In genomic region chr17:64025732-64026294, GRCh38 we compare ENCODE assay signal across 8 cellular contexts. TPM values are rescaled to one million over a fixed set of nuclear protein-coding genes. Genes with fewer than 3 reads are reported as not detected.
DNase-seq lines count a peak whose midpoint lies in the region; ATAC-seq and TF ChIP-seq lines count a peak whose summit lies in the region.

No MANE protein-coding gene starts in this region.

- peak; percentile 86 for DNase-seq in BE2C
- DNase-seq in KBM-7: peak; percentile 93
- DNase-seq in PC-9: peak; percentile 57 to 77
- DNase-seq in activated T-cell treated with anti-CD3 and anti-CD28 coated beads for 4 hours: peak; percentile 83
- DNase-seq in fibroblast of lung (ENCODE audit: low read depth in 2 of 2): peak; percentile 55 to 67
- DNase-seq in neural crest cell (ENCODE audit: low read depth, low spot score): peak; percentile 68

- POLR2A ChIA-PET in PC-9 (lab: Charles Lee; ENCODE audit: unreplicated experiment): no interaction called here

- H3K36me3 ChIP-seq in BE2C: no peaks in the 10 kb centered on the region
- no peaks in the 10 kb centered on the region for H3K36me3 ChIP-seq in PC-9 (ENCODE audit: low read depth)
- H3K36me3 ChIP-seq in fibroblast of lung (ENCODE audit: control insufficient read depth, insufficient read depth, low read length): no peaks in the 10 kb centered on the region

- H3K79me2 ChIP-seq in PC-9 (ENCODE audit: low read depth) (no peaks in the 10 kb centered on the region), fibroblast of lung (ENCODE audit: control insufficient read depth, insufficient read depth, low read length) (no peaks in the 10 kb centered on the region)

- H3K4me3 ChIP-seq in BE2C (ENCODE audit: low read depth, low read length) (peak overlapping the region; percentile 42), PC-9 (peak overlapping the region; percentile 16; the same call in 1 of the 2 replicates), fibroblast of lung (replicated peaks in 1 of 4; ENCODE audit: control extremely low read depth in 1 of 4, insufficient read depth in 1 of 4, low read depth in 3 of 4, low read length in 4 of 4) (no peak overlapping the region)

- H3K4me3 Mint-ChIP-seq in neural crest cell: no peak overlapping the region
- peak overlapping the region; percentile 73 for H3K4me3 Mint-ChIP-seq in stimulated activated naive CD8-positive, alpha-beta T cell treated with anti-CD3 and anti-CD28 coated beads, Interleukin-15, Interleukin-2, amounts not matched to agents 100 ng/mL and 50 ng/mL, for 24 hours

- no peaks in the 10 kb centered on the region for H3K9me3 Mint-ChIP-seq in neural crest cell
- H3K9me3 Mint-ChIP-seq in stimulated activated naive CD8-positive, alpha-beta T cell treated with anti-CD3 and anti-CD28 coated beads, Interleukin-15, Interleukin-2, amounts not matched to agents 100 ng/mL and 50 ng/mL, for 24 hours: no peaks in the 10 kb centered on the region

- H3K9me2 ChIP-seq in PC-9 (ENCODE audit: insufficient read depth): no peaks in the 10 kb centered on the region

- peaks cover 6% of the 10 kb centered on the region; the same call in 1 of the 2 replicates for H3F3A ChIP-seq in PC-9 (ENCODE audit: insufficient read depth, low read depth)

- H3K27ac ChIP-seq in PC-9: no peak overlapping the region
- H3K27ac ChIP-seq in fibroblast of lung (ENCODE audit: insufficient read depth, low read length): no peak overlapping the region

- H3K9ac ChIP-seq in fibroblast of lung (ENCODE audit: insufficient read depth, low read length): no peak overlapping the region

- CTCF ChIA-PET in PC-9 (lab: Charles Lee): interaction anchor here (0.6 to 3.2 kb wide), 9 partner anchors 20 to 396 kb away, joined by 3 to 15 read pairs (median 4); no protein-coding TSS in a partner anchor

- H3K4me1 Mint-ChIP-seq in neural crest cell: peaks cover 4% of the 10 kb centered on the region
- peaks cover 67% of the 10 kb centered on the region for H3K4me1 Mint-ChIP-seq in stimulated activated naive CD8-positive, alpha-beta T cell treated with anti-CD3 and anti-CD28 coated beads, Interleukin-15, Interleukin-2, amounts not matched to agents 100 ng/mL and 50 ng/mL, for 24 hours (ENCODE audit: low read depth)

- intact Hi-C loops in PC-9 (cut with micrococcal nuclease; ENCODE audit: unreplicated experiment): loop anchor here (1.0 kb wide), 2 partner anchors 75 to 107 kb away; no protein-coding TSS in a partner anchor

- H3K36me3 Mint-ChIP-seq in neural crest cell (ENCODE audit: low read depth): no peaks in the 10 kb centered on the region
- no peaks in the 10 kb centered on the region for H3K36me3 Mint-ChIP-seq in stimulated activated naive CD8-positive, alpha-beta T cell treated with anti-CD3 and anti-CD28 coated beads, Interleukin-15, Interleukin-2, amounts not matched to agents 100 ng/mL and 50 ng/mL, for 24 hours (ENCODE audit: low read depth)

- TF ChIP-seq CTCF in BE2C (IDR thresholded peaks at IDR 0.05; ENCODE audit: low read depth, low read length) (peak; percentile 98), PC-9 (conservative IDR thresholded peaks at IDR 0.05) (peak; percentile 96), fibroblast of lung (conservative IDR thresholded peaks at IDR 0.05 in 1 of 2, IDR thresholded peaks at IDR 0.05 in 1 of 2; ENCODE audit: low read depth in 1 of 2, low read length in 2 of 2) (peak; percentile 91 to 94), neural crest cell (conservative IDR thresholded peaks at IDR 0.05) (peak; percentile 96)

- no peaks in the 10 kb centered on the region for H3K4me1 ChIP-seq in BE2C
- 0 out of 2 replicates have a peak, but pooled peaks cover 4% of the 10 kb centered on the region for H3K4me1 ChIP-seq in PC-9 (replicated peaks; ENCODE audit: insufficient read depth)
- no peaks in the 10 kb centered on the region for H3K4me1 ChIP-seq in fibroblast of lung (ENCODE audit: control insufficient read depth, extremely low read depth, insufficient read depth, low read length)

- H3K27me3 Mint-ChIP-seq in neural crest cell (ENCODE audit: low read depth): peaks cover 8% of the 10 kb centered on the region
- H3K27me3 Mint-ChIP-seq in stimulated activated naive CD8-positive, alpha-beta T cell treated with anti-CD3 and anti-CD28 coated beads, Interleukin-15, Interleukin-2, amounts not matched to agents 100 ng/mL and 50 ng/mL, for 24 hours: no peaks in the 10 kb centered on the region

- H4K20me1 ChIP-seq in PC-9 (ENCODE audit: insufficient read depth) (no peaks in the 10 kb centered on the region), fibroblast of lung (ENCODE audit: control insufficient read depth, extremely low read depth, insufficient read depth, low read length) (no peaks in the 10 kb centered on the region)

- peak; percentile 64 for ATAC-seq in GM19438 (IDR thresholded peaks at IDR 0.05; ENCODE audit: low read depth, unreplicated experiment)

- H2AFZ ChIP-seq in PC-9 (0 out of 2 replicates have a peak overlapping the region, but pooled peaks have one; percentile 69), fibroblast of lung (ENCODE audit: low read length) (no peak overlapping the region)

- H3K27me3 ChIP-seq in BE2C (no peaks in the 10 kb centered on the region), PC-9 (ENCODE audit: insufficient read depth, low read depth) (no peaks in the 10 kb centered on the region), fibroblast of lung (ENCODE audit: control insufficient read depth, insufficient read depth, low read length) (no peaks in the 10 kb centered on the region)

- in situ Hi-C loops in KBM-7 (cut with MboI; ENCODE audit: low pct_unique_long_range_greater_than_20kb, low sequenced_read_pairs): loop anchor here (25.0 kb wide), 1 partner anchor 111 kb away; the partner anchor contains the start of gene ERN1

- no peak overlapping the region for H3K27ac Mint-ChIP-seq in neural crest cell (ENCODE audit: unreplicated experiment)
- H3K27ac Mint-ChIP-seq in stimulated activated naive CD8-positive, alpha-beta T cell treated with anti-CD3 and anti-CD28 coated beads, Interleukin-15, Interleukin-2, amounts not matched to agents 100 ng/mL and 50 ng/mL, for 24 hours: peak overlapping the region; percentile 89

- BruUV-seq in PC-9 (replicated peaks; lab: Mats Ljungman, UMichigan): no TSS peak

- H3K4me2 ChIP-seq in PC-9 (peak overlapping the region; percentile 69), fibroblast of lung (ENCODE audit: extremely low read depth, insufficient read depth, low read length) (peak overlapping the region; percentile 44)

- H3K9me3 ChIP-seq in BE2C (no peaks in the 10 kb centered on the region), PC-9 (ENCODE audit: insufficient read depth, low read depth) (no peaks in the 10 kb centered on the region), fibroblast of lung (ENCODE audit: control insufficient read depth, insufficient read depth, low read depth, low read length) (no peaks in the 10 kb centered on the region)

RNA-seq across cellular contexts. Expression of gene ICAM2, which starts 5.4 kb away (rescaled TPM):
- 105 TPM for polyA plus RNA-seq in BE2C (2012; ENCODE audit: insufficient read depth, insufficient read length, low read depth)
- 7.8 and 9.2 TPM in 2 replicates for total RNA-seq in PC-9 (2021)
- total RNA-seq in fibroblast of lung: 2.6 and 3.5 TPM in 2 replicates
- polyA plus RNA-seq in fibroblast of lung: 0.45 and 1.1 TPM in 2 replicates
- 0.56 and 0.96 TPM in 2 replicates for polyA plus RNA-seq in fibroblast of lung (2012)
- 0.56 and 4.3 TPM in 2 replicates for polyA minus RNA-seq in fibroblast of lung (ENCODE audit: low replicate concordance)
- total RNA-seq in neural crest cell: not detected in 2 replicates

RNA-seq across cellular contexts. Expression of gene PRR29, which starts 27.7 kb away (rescaled TPM):
- polyA plus RNA-seq in BE2C (2012; ENCODE audit: insufficient read depth, insufficient read length, low read depth): 6.8 TPM
- total RNA-seq in PC-9 (2021) (2.4 and 2.8 TPM in 2 replicates), fibroblast of lung (0.17 and 0.26 TPM in 2 replicates), neural crest cell (0.82 and 1.4 TPM in 2 replicates)
- 0.02 and 0.19 TPM in 2 replicates for polyA plus RNA-seq in fibroblast of lung
- 0.12 and 0.22 TPM in 2 replicates for polyA plus RNA-seq in fibroblast of lung (2012)
- polyA minus RNA-seq in fibroblast of lung (ENCODE audit: low replicate concordance): not detected in 2 replicates

RNA-seq across cellular contexts. Expression of gene SCN4A, which starts 53.1 kb away (rescaled TPM):
- 0.06 TPM for polyA plus RNA-seq in BE2C (2012; ENCODE audit: insufficient read depth, insufficient read length, low read depth)
- total RNA-seq in PC-9 (2021) (1.4 and 1.7 TPM in 2 replicates), fibroblast of lung (under 0.01 and 0.83 TPM in 2 replicates), neural crest cell (1.6 and 1.9 TPM in 2 replicates)
- not detected in 2 replicates for polyA plus RNA-seq in fibroblast of lung
- polyA plus RNA-seq in fibroblast of lung (2012): not detected in 2 replicates
- not detected in 2 replicates for polyA minus RNA-seq in fibroblast of lung (ENCODE audit: low replicate concordance)

Comparison
In these comparisons a context has a peak if more than half of its experiments do, and no peak if none do; other contexts are left out.
1. H3K4me3 ChIP-seq: peak in BE2C (single experiment) and PC-9 (single experiment); none in fibroblast of lung (0 of 4).
2. Peak in every context shown above with its lines, with median percentiles within 50 percentile points of each other: DNase-seq and CTCF ChIP-seq.